Comparison of ENCODE assay signal across 14 cellular contexts in the genomic region with DNA sequence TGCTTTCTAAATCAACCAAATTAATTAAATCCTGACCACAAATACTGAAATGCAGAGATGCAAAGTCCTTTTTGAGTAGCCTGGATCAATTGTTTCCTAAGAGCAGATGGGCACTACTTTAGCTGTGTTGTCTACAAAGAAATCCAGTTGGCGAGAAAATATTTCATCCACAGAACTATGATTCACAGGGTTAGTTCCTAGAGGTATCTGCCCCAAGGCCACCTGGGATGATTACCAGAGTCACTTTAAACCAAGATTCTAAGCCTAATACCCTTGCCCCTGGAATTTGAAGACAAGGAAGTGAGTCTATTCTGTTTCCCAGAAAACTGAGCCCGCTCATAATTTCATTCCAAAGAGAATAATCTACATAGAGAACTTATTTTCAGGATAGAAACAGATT.
DNase-seq lines count a peak whose midpoint lies in the region; TF ChIP-seq lines count a peak whose summit lies in the region.
"Had no signal": no experiment of that assay in that cellular context is flagged by ENCODE, and none has a peak within 500 bp of the region (broad histone marks: within the 10 kb centered on the region; RNA-seq: fewer than 3 reads in every experiment).

No MANE protein-coding gene starts in this region.

- H3K79me2 ChIP-seq in osteoblast (ENCODE audit: insufficient read depth, low read length) = no peaks in the 10 kb centered on the region

- H3K4me2 ChIP-seq in osteoblast (ENCODE audit: insufficient read depth, low read length) = no peak overlapping the region
- H3K4me2 ChIP-seq: BLaER1 treated with 17β-estradiol and CSF1 and Interleukin-3, amounts not matched to agents 10 nM and 100 nM; GM23338 had no signal

- H3K4me3 Mint-ChIP-seq in HFFc6 = no peak overlapping the region
- H3K4me3 Mint-ChIP-seq: CD8-positive, alpha-beta memory T cell; GM23338 had no signal

- no peaks in the 10 kb centered on the region for H3K36me3 ChIP-seq in osteoblast (ENCODE audit: insufficient read depth, low read length)
- H3K36me3 ChIP-seq: BLaER1 treated with 17β-estradiol and CSF1 and Interleukin-3, amounts not matched to agents 10 nM and 100 nM; SJCRH30 had no signal

- H4K20me1 ChIP-seq in osteoblast (ENCODE audit: insufficient read depth, low read length) = no peaks in the 10 kb centered on the region
- H4K20me1 ChIP-seq: BLaER1 treated with 17β-estradiol and CSF1 and Interleukin-3, amounts not matched to agents 10 nM and 100 nM had no signal

- peaks cover 4% of the 10 kb centered on the region for H3K36me3 Mint-ChIP-seq in HFFc6 (ENCODE audit: low read depth)
- H3K36me3 Mint-ChIP-seq: CD8-positive, alpha-beta memory T cell had no signal

- H2AFZ ChIP-seq in osteoblast (ENCODE audit: low read length) = no peak overlapping the region
- H2AFZ ChIP-seq: GM23338 had no signal

- H3K27me3 Mint-ChIP-seq in HFFc6 (ENCODE audit: insufficient read depth) = no peaks in the 10 kb centered on the region

- H3K9me3 ChIP-seq in osteoblast (ENCODE audit: low read depth, low read length) = no peaks in the 10 kb centered on the region
- H3K9me3 ChIP-seq: BLaER1 treated with 17β-estradiol and CSF1 and Interleukin-3, amounts not matched to agents 10 nM and 100 nM; SJCRH30 had no signal

- H3K4me1 Mint-ChIP-seq in HFFc6 (ENCODE audit: low read depth) = peaks cover 78% of the 10 kb centered on the region

- H3K27me3 ChIP-seq in osteoblast (ENCODE audit: insufficient read depth, low read length) = no peaks in the 10 kb centered on the region
- H3K27me3 ChIP-seq: BLaER1 treated with 17β-estradiol and CSF1 and Interleukin-3, amounts not matched to agents 10 nM and 100 nM; SJCRH30 had no signal

- no peak overlapping the region for H3K4me3 ChIP-seq in osteoblast (ENCODE audit: insufficient read depth, low read length)
- H3K4me3 ChIP-seq: BLaER1 treated with 17β-estradiol and CSF1 and Interleukin-3, amounts not matched to agents 10 nM and 100 nM; GM23338; SJCRH30 had no signal

- DNase-seq in EH (ENCODE audit: low read depth) (peak; percentile 33), HFFc6 (no peak), amniotic epithelial cell (ENCODE audit: low read depth) (peak; percentile 38), kidney tubule cell (ENCODE audit: low spot score) (peak; percentile 46), osteoblast (ENCODE audit: insufficient read length, low spot score, missing footprints) (no peak), NCI-H2107 (lab: John Stamatoyannopoulos, UW) (no peak)
- no peak for DNase-seq in activated T-cell treated with anti-CD3 and anti-CD28 coated beads, Interleukin-2, amount 50 U/mL, for 48 hours
- DNase-seq: CD8-positive, alpha-beta memory T cell; HCEC 1CT; NCI-H1105 treated with DMSO at 0.1 percent for 48 hours; NCI-H1694; SJCRH30 had no signal

- H3K9me3 Mint-ChIP-seq in HFFc6 = no peaks in the 10 kb centered on the region
- H3K9me3 Mint-ChIP-seq: CD8-positive, alpha-beta memory T cell; GM23338 had no signal

- peaks cover 37% of the 10 kb centered on the region for H3K4me1 ChIP-seq in osteoblast (ENCODE audit: insufficient read depth, low read length)

- H3K27ac Mint-ChIP-seq in HFFc6 = peak overlapping the region; percentile 20; the same call in 1 of the 2 replicates
- H3K27ac Mint-ChIP-seq: CD8-positive, alpha-beta memory T cell; GM23338 had no signal

- TF ChIP-seq CTCF in HFFc6 (IDR thresholded peaks at IDR 0.05) = no peak
- no peak for TF ChIP-seq CTCF in osteoblast (IDR thresholded peaks at IDR 0.05; ENCODE audit: extremely low read depth, low read depth, low read length)

- H3K27ac ChIP-seq in osteoblast (ENCODE audit: low read depth, low read length) = no peak overlapping the region
- H3K27ac ChIP-seq: BLaER1 treated with 17β-estradiol and CSF1 and Interleukin-3, amounts not matched to agents 10 nM and 100 nM; SJCRH30 had no signal

Comparison
In these comparisons a context has a peak if more than half of its experiments do, and no peak if none do; other contexts are left out.
1. DNase-seq: peak in EH (single experiment), amniotic epithelial cell (single experiment) and kidney tubule cell (single experiment); none in HFFc6 (single experiment), osteoblast (single experiment), NCI-H2107 (single experiment) and activated T-cell treated with anti-CD3 and anti-CD28 coated beads, Interleukin-2, amount 50 U/mL, for 48 hours (0 of 2).